Comparison of ENCODE assay signal across 1 cellular context in genomic region chr10:112801004-112801403, GRCh38.
TF ChIP-seq lines count a peak whose summit lies in the region.

No MANE protein-coding gene starts in this region.

TF ChIP-seq in SK-N-SH treated with all-trans-retinoic acid at 6 μM for 48 hours, 23 proteins besides CTCF, POLR2A, EP300 and RAD21 (continued from another document):
- no peak for TF ChIP-seq TSHZ2 (CRISPR knock-in tag; IDR thresholded peaks at IDR 0.05)
- no peak for TF ChIP-seq ZNF565 (CRISPR knock-in tag; conservative IDR thresholded peaks at IDR 0.05; ENCODE audit: low read depth)
- no peak for TF ChIP-seq BACH2 (CRISPR knock-in tag; IDR thresholded peaks at IDR 0.05; ENCODE audit: borderline replicate concordance)
- TF ChIP-seq ZC3H10 (CRISPR knock-in tag; IDR thresholded peaks at IDR 0.05): no peak
